ENCODE assay signal across 8 cellular contexts in the genomic region with DNA sequence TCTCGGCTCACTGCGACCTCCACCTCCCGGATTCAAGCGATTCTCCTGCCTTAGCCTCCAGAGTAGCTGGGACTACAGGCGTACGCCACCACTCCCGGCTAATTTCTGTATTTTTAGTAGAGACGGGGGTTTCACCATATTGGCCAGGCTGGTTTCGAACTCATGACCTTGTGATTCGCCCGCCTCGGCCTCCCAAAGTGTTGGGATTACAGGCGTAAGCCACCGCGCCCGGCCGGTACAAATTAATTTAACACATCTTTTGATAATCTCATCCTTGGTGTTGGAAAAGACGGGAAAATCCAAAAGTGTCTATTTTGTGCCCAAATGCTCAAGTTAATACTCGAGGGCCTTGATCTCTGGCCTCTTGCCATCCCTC. TPM values are rescaled to one million over a fixed set of nuclear protein-coding genes. Genes with fewer than 3 reads are reported as not detected.
DNase-seq lines count a peak whose midpoint lies in the region; ATAC-seq and TF ChIP-seq lines count a peak whose summit lies in the region.
"Not testable (repeated sequence)": the region's sequence is repeated elsewhere in the genome, so short reads cannot be mapped to it uniquely, and the experiment has no call there.

No MANE protein-coding gene starts in this region.

- H3K27me3 ChIP-seq in heart right ventricle; mucosa of rectum (ENCODE audit: control insufficient read depth in 2 of 2, insufficient read depth in 2 of 2, low read length in 2 of 2); vagina: not testable (repeated sequence)

- H3K9ac ChIP-seq in mucosa of rectum (ENCODE audit: low read depth in 1 of 2, low read length in 2 of 2), result peak overlapping the region; percentile 84 to 97

- BruUV-seq in OCI-LY7 (replicated peaks; lab: Mats Ljungman, UMichigan), result not testable (repeated sequence)

- H3K4me3 ChIP-seq in GM08714 (ENCODE audit: low read length) (peak overlapping the region; percentile 91), OCI-LY7 (ENCODE audit: low read depth, low read length, poor library complexity, severe bottlenecking) (peak overlapping the region; percentile 90), heart right ventricle (peak overlapping the region; percentile 66 to 100 (median 95)), mucosa of rectum (ENCODE audit: low read length in 2 of 2) (peak overlapping the region; percentile 86 to 93), skeletal muscle cell (ENCODE audit: low read depth, low read length) (peak overlapping the region; percentile 99), vagina (peak overlapping the region; percentile 91 to 100)

- peak overlapping the region; percentile 85 for H3K27ac ChIP-seq in OCI-LY7 (ENCODE audit: low read depth, low read length, poor library complexity, severe bottlenecking)
- H3K27ac ChIP-seq in cingulate gyrus (ENCODE audit: low read depth, low read length), result peak overlapping the region; percentile 69
- H3K27ac ChIP-seq in heart right ventricle, result peak overlapping the region; percentile 68 to 97 (median 91)
- peak overlapping the region; percentile 77 to 90 for H3K27ac ChIP-seq in mucosa of rectum (ENCODE audit: low read depth in 2 of 2, low read length in 2 of 2)
- peak overlapping the region; percentile 96 for H3K27ac ChIP-seq in vagina

- peaks cover 22% of the 10 kb centered on the region for H3K4me1 ChIP-seq in OCI-LY7 (ENCODE audit: insufficient read depth, low read length, poor library complexity, severe bottlenecking)
- H3K4me1 ChIP-seq in heart right ventricle, result peaks cover 3 to 32% (median 24%) of the 10 kb centered on the region in 9 donors
- peaks cover 10 to 11% of the 10 kb centered on the region in 2 donors for H3K4me1 ChIP-seq in mucosa of rectum (ENCODE audit: control insufficient read depth in 2 of 2, insufficient read depth in 2 of 2, low read length in 2 of 2)
- peaks cover 19% of the 10 kb centered on the region for H3K4me1 ChIP-seq in vagina

- not testable (repeated sequence) for H4K20me1 ChIP-seq in OCI-LY7 (ENCODE audit: insufficient read depth, low read length)

- TF ChIP-seq POLR2A in vagina (IDR thresholded peaks at IDR 0.05), result not testable (repeated sequence)

- H3K4me1 Mint-ChIP-seq in activated T-helper 1 cell treated with anti-CD3 and anti-CD28 coated beads, Interleukin-12 subunit alpha, Interleukin-12 subunit beta, Interleukin-2, Interleukin-4 antibody, amounts not matched to agents 30 ng/mL and 10 ng/mL and 1 ng/mL, durations not matched to agents 14 hours and 24 hours and 36 hours (ENCODE audit: low read depth), result peaks cover 32% of the 10 kb centered on the region

- H3K9me3 Mint-ChIP-seq in activated T-helper 1 cell treated with anti-CD3 and anti-CD28 coated beads, Interleukin-12 subunit alpha, Interleukin-12 subunit beta, Interleukin-2, Interleukin-4 antibody, amounts not matched to agents 30 ng/mL and 10 ng/mL and 1 ng/mL, durations not matched to agents 14 hours and 24 hours and 36 hours, result not testable (repeated sequence)

- POLR2A ChIA-PET in OCI-LY7 (lab: Charles Lee), result interaction anchor here (0.9 to 1.6 kb wide), 3 partner anchors 14 to 65 kb away, joined by 3 to 5 read pairs (median 4); no protein-coding TSS in a partner anchor

- H3K4me2 ChIP-seq in OCI-LY7 (ENCODE audit: low read length), result peak overlapping the region; percentile 93

- not testable (repeated sequence) for H3K36me3 ChIP-seq in OCI-LY7 (ENCODE audit: insufficient read depth, low read length); mucosa of rectum (ENCODE audit: control insufficient read depth in 2 of 2, insufficient read depth in 2 of 2, low read length in 2 of 2); vagina
- peaks cover 0 to 19% (median 0%) of the 10 kb centered on the region in 9 donors for H3K36me3 ChIP-seq in heart right ventricle

- H3K79me2 ChIP-seq in OCI-LY7 (ENCODE audit: insufficient read depth, low read depth, low read length), result peaks cover 47% of the 10 kb centered on the region

- not testable (repeated sequence) for H3K9me3 ChIP-seq in OCI-LY7 (ENCODE audit: low read length); heart right ventricle; mucosa of rectum (ENCODE audit: control insufficient read depth in 2 of 2, low read length in 2 of 2); vagina

- H3K4me3 Mint-ChIP-seq in activated T-helper 1 cell treated with anti-CD3 and anti-CD28 coated beads, Interleukin-12 subunit alpha, Interleukin-12 subunit beta, Interleukin-2, Interleukin-4 antibody, amounts not matched to agents 30 ng/mL and 10 ng/mL and 1 ng/mL, durations not matched to agents 14 hours and 24 hours and 36 hours, result peak overlapping the region; percentile 98

- intact Hi-C loops in OCI-LY7 (cut with micrococcal nuclease; ENCODE audit: unreplicated experiment) (loop anchor here (5.0 kb wide), 1 partner anchor 247 kb away; no protein-coding TSS in a partner anchor), heart right ventricle (cut with DNase I) (loop anchor here in 2 of 10 donors (5.0 kb wide), 2 partner anchors 47 to 57 kb away; no protein-coding TSS in a partner anchor), vagina (cut with DNase I) (loop anchor here (5.0 kb wide), 1 partner anchor 62 kb away; no protein-coding TSS in a partner anchor)
- intact Hi-C loops in activated T-helper 1 cell treated with anti-CD3 and anti-CD28 coated beads, Interleukin-12 subunit alpha, Interleukin-12 subunit beta, Interleukin-2, Interleukin-4 antibody, amounts not matched to agents 30 ng/mL and 10 ng/mL and 1 ng/mL, durations not matched to agents 14 hours and 24 hours and 36 hours (cut with micrococcal nuclease), result not testable (repeated sequence)

- CTCF ChIA-PET in OCI-LY7 (lab: Charles Lee; ENCODE audit: unreplicated experiment), result interaction anchor here (0.6 kb wide), 2 partner anchors 13 to 289 kb away, joined by 3 to 4 read pairs; no protein-coding TSS in a partner anchor

- not testable (repeated sequence) for H3K9me2 ChIP-seq in OCI-LY7 (ENCODE audit: insufficient read depth, low read length)

- not testable (repeated sequence) for ATAC-seq in heart right ventricle

- H3K27me3 Mint-ChIP-seq in activated T-helper 1 cell treated with anti-CD3 and anti-CD28 coated beads, Interleukin-12 subunit alpha, Interleukin-12 subunit beta, Interleukin-2, Interleukin-4 antibody, amounts not matched to agents 30 ng/mL and 10 ng/mL and 1 ng/mL, durations not matched to agents 14 hours and 24 hours and 36 hours (ENCODE audit: insufficient read depth), result not testable (repeated sequence)

- peaks cover 10% of the 10 kb centered on the region for H3K36me3 Mint-ChIP-seq in activated T-helper 1 cell treated with anti-CD3 and anti-CD28 coated beads, Interleukin-12 subunit alpha, Interleukin-12 subunit beta, Interleukin-2, Interleukin-4 antibody, amounts not matched to agents 30 ng/mL and 10 ng/mL and 1 ng/mL, durations not matched to agents 14 hours and 24 hours and 36 hours (ENCODE audit: low read depth)

- DNase-seq in OCI-LY7 (ENCODE audit: low spot score); activated T-helper 1 cell treated with anti-CD3 and anti-CD28 coated beads, Interleukin-12 subunit alpha, Interleukin-12 subunit beta, Interleukin-2, Interleukin-4 antibody, amounts not matched to agents 30 ng/mL and 10 ng/mL and 1 ng/mL, durations not matched to agents 14 hours and 24 hours and 36 hours (ENCODE audit: low spot score); heart right ventricle; skeletal muscle cell (ENCODE audit: low read depth); vagina (ENCODE audit: extremely low spot score in 2 of 2): not testable (repeated sequence)

- TF ChIP-seq CTCF in OCI-LY7 (conservative IDR thresholded peaks at IDR 0.05; ENCODE audit: low read length); heart right ventricle (IDR thresholded peaks at IDR 0.05); vagina (IDR thresholded peaks at IDR 0.05): not testable (repeated sequence)

- peak overlapping the region; percentile 92 for H3K27ac Mint-ChIP-seq in activated T-helper 1 cell treated with anti-CD3 and anti-CD28 coated beads, Interleukin-12 subunit alpha, Interleukin-12 subunit beta, Interleukin-2, Interleukin-4 antibody, amounts not matched to agents 30 ng/mL and 10 ng/mL and 1 ng/mL, durations not matched to agents 14 hours and 24 hours and 36 hours

- peak overlapping the region; percentile 35; the same call in 1 of the 2 replicates for H2AFZ ChIP-seq in OCI-LY7 (ENCODE audit: low read length)

- WGBS in heart right ventricle, 2 donors, result 78 to 82% methylated on average over 19 of the region's 19 CpGs

RNA-seq across cellular contexts. Expression of a gene that starts 1.0 kb away (rescaled TPM):
- 16.7 and 18.0 TPM in 2 replicates for total RNA-seq in OCI-LY7 (2014; rRNA removed; shearing (Covaris generic))
- total RNA-seq in OCI-LY7 (2022) (38.6 and 41.1 TPM in 2 replicates), heart right ventricle (10 to 100 TPM; 26.2 to 40.4 (median 33.8) TPM), vagina (21.9 TPM)
- 21.3 and 21.7 TPM in 2 replicates for total RNA-seq in activated T-helper 1 cell treated with anti-CD3 and anti-CD28 coated beads, Interleukin-12 subunit alpha, Interleukin-12 subunit beta, Interleukin-2, Interleukin-4 antibody, amounts not matched to agents 30 ng/mL and 10 ng/mL and 1 ng/mL, durations not matched to agents 14 hours and 24 hours and 36 hours
- polyA plus RNA-seq in heart right ventricle, result 1 to 10 TPM; 7.9 to 9.8 TPM
